1 cellular context compared by ENCODE assay signal in genomic region chr15:53310709-53311108, GRCh38.
TF ChIP-seq lines count a peak whose summit lies in the region.

No MANE protein-coding gene starts in this region.

TF ChIP-seq in HepG2, 621 proteins besides CTCF, POLR2A, EP300 and RAD21 (continued from another document):
- TF ChIP-seq MIER2 (CRISPR knock-in tag; IDR thresholded peaks at IDR 0.05) (peak; percentile 79; the same call in 1 of the 2 replicates), ZBTB40 (IDR thresholded peaks at IDR 0.05) (no peak), ZBTB40 (CRISPR knock-in tag; IDR thresholded peaks at IDR 0.05) (no peak), ZNF891 (CRISPR knock-in tag; IDR thresholded peaks at IDR 0.05) (no peak)
